Comparison of ENCODE assay signal across 1 cellular context in genomic region chr6:110708295-110708965, GRCh38.
A peak's percentile ranks its signal among the peaks of the same experiment; 100 is the strongest.
TF ChIP-seq lines count a peak whose summit lies in the region.

No MANE protein-coding gene starts in this region.

TF ChIP-seq in IMR-90, 13 proteins besides CTCF, POLR2A, EP300 and RAD21 (continued from another document):
- TF ChIP-seq FOS (IDR thresholded peaks at IDR 0.05; ENCODE audit: low read depth, low read length) = peak; percentile 44; the same call in 1 of the 2 replicates
- 0 out of 2 replicates have a peak, but pooled peaks have one; percentile 6 for TF ChIP-seq MAFK (IDR thresholded peaks at IDR 0.05; ENCODE audit: low read depth, low read length)
- TF ChIP-seq USF2 (IDR thresholded peaks at IDR 0.05; ENCODE audit: low read depth, low read length) = no peak
- no peak for TF ChIP-seq SMC3 (IDR thresholded peaks at IDR 0.05; ENCODE audit: low read depth, low read length)
- TF ChIP-seq BHLHE40 (IDR thresholded peaks at IDR 0.05; ENCODE audit: low read depth, low read length) = no peak
- no peak for TF ChIP-seq CHD1 (IDR thresholded peaks at IDR 0.05; ENCODE audit: low read depth, low read length)
- TF ChIP-seq NFE2L2 (IDR thresholded peaks at IDR 0.05; ENCODE audit: low read depth, low read length) = no peak
- no peak for TF ChIP-seq RCOR1 (IDR thresholded peaks at IDR 0.05; ENCODE audit: insufficient replicate concordance, low read length)
- TF ChIP-seq ELK1 (IDR thresholded peaks at IDR 0.05; ENCODE audit: borderline replicate concordance, low read depth, low read length) = no peak
TF ChIP-seq in IMR-90: peak in this region for 2.
